27 cellular contexts compared by ENCODE assay signal in genomic region chr20:16215056-16215455, GRCh38.
"Had no signal": no experiment of that assay in that cellular context is flagged by ENCODE, and none has a peak within 500 bp of the region (broad histone marks: within the 10 kb centered on the region; RNA-seq: fewer than 3 reads in every experiment).

No MANE protein-coding gene starts in this region.

- ATAC-seq: activated CD8-positive, alpha-beta memory T cell treated with anti-CD3 and anti-CD28 coated beads, Interleukin-2, amount 10 ng/mL, durations not matched to agents 7 days and 5 days; activated CD8-positive, alpha-beta T cell treated with anti-CD3 and anti-CD28 coated beads, Interleukin-2, amount 10 ng/mL, durations not matched to agents 7 days and 5 days; activated naive CD8-positive, alpha-beta T cell treated with anti-CD3 and anti-CD28 coated beads, Interleukin-2, amount 50 U/mL, for 24 hours; esophagus mucosa; heart left ventricle; left cardiac atrium; natural killer cell treated with Interleukin-12 subunit alpha and Interleukin-12 subunit beta and Interleukin-15 and Interleukin-18, amount 100 ng/mL, for 72 hours; sciatic nerve; stimulated activated effector memory CD8-positive, alpha-beta T cell treated with anti-CD3 and anti-CD28 coated beads, Interleukin-12 subunit alpha, Interleukin-12 subunit beta, amount 100 ng/mL, for 72 hours had no signal

- H3K27ac ChIP-seq: breast epithelium, heart left ventricle, neutrophil, skin epidermis, thoracic aorta had no signal

- H3K36me3 Mint-ChIP-seq: activated CD8-positive, alpha-beta memory T cell treated with anti-CD3 and anti-CD28 coated beads, Interleukin-2, amount 10 ng/mL, durations not matched to agents 7 days and 5 days; activated naive CD4-positive, alpha-beta T cell treated with anti-CD3 and anti-CD28 coated beads, Interleukin-2, amount 50 U/mL, for 24 hours; memory B cell; natural killer cell treated with Interleukin-12 subunit alpha and Interleukin-12 subunit beta and Interleukin-15 and Interleukin-18, amount 100 ng/mL, for 72 hours; stimulated activated effector memory CD8-positive, alpha-beta T cell treated with anti-CD3 and anti-CD28 coated beads, Interleukin-12 subunit alpha, Interleukin-12 subunit beta, amount 100 ng/mL, for 72 hours had no signal

- DNase-seq: activated B cell treated with CpG ODN at 0.5 μM for 24 hours; activated CD4-positive, alpha-beta T cell treated with anti-CD3 and anti-CD28 coated beads, Interleukin-2, amount 50 U/mL, for 1 hour; activated CD8-positive, alpha-beta memory T cell treated with anti-CD3 and anti-CD28 coated beads, Interleukin-2, amount 10 ng/mL, durations not matched to agents 7 days and 5 days; activated CD8-positive, alpha-beta T cell treated with anti-CD3 and anti-CD28 coated beads, Interleukin-2, amount 10 ng/mL, durations not matched to agents 7 days and 5 days; activated naive CD8-positive, alpha-beta T cell treated with anti-CD3 and anti-CD28 coated beads, Interleukin-2, amount 50 U/mL, for 24 hours; activated T-cell treated with anti-CD3 and anti-CD28 coated beads, Interleukin-2, amount 50 U/mL, for 48 hours; central memory CD4-positive, alpha-beta T cell; endodermal cell; foreskin fibroblast; heart left ventricle; hypothalamus; left cardiac atrium; stimulated activated CD4-positive, alpha-beta T cell treated with anti-CD3 and anti-CD28 coated beads, Interleukin-4, amount 100 ng/mL, for 24 hours; T-helper 2 cell; trophoblast cell had no signal

- H3K4me1 ChIP-seq: breast epithelium, heart left ventricle had no signal

- H3K4me3 ChIP-seq: breast epithelium, heart left ventricle, skin epidermis, thoracic aorta had no signal

- H3K4me1 Mint-ChIP-seq: activated CD8-positive, alpha-beta memory T cell treated with anti-CD3 and anti-CD28 coated beads, Interleukin-2, amount 10 ng/mL, durations not matched to agents 7 days and 5 days; activated naive CD4-positive, alpha-beta T cell treated with anti-CD3 and anti-CD28 coated beads, Interleukin-2, amount 50 U/mL, for 24 hours; activated naive CD8-positive, alpha-beta T cell treated with anti-CD3 and anti-CD28 coated beads, Interleukin-2, amount 50 U/mL, for 24 hours; stimulated activated effector memory CD8-positive, alpha-beta T cell treated with anti-CD3 and anti-CD28 coated beads, Interleukin-12 subunit alpha, Interleukin-12 subunit beta, amount 100 ng/mL, for 72 hours had no signal

- H3K9me3 ChIP-seq: breast epithelium, neutrophil, thoracic aorta had no signal

- H3K4me3 Mint-ChIP-seq: activated B cell treated with CpG ODN at 0.5 μM for 24 hours; activated CD8-positive, alpha-beta memory T cell treated with anti-CD3 and anti-CD28 coated beads, Interleukin-2, amount 10 ng/mL, durations not matched to agents 7 days and 5 days; activated CD8-positive, alpha-beta T cell treated with anti-CD3 and anti-CD28 coated beads, Interleukin-2, amount 10 ng/mL, durations not matched to agents 7 days and 5 days; activated naive CD4-positive, alpha-beta T cell treated with anti-CD3 and anti-CD28 coated beads, Interleukin-2, amount 50 U/mL, for 24 hours; activated naive CD8-positive, alpha-beta T cell treated with anti-CD3 and anti-CD28 coated beads, Interleukin-2, amount 50 U/mL, for 24 hours; endodermal cell; memory B cell; natural killer cell treated with Interleukin-12 subunit alpha and Interleukin-12 subunit beta and Interleukin-15 and Interleukin-18, amount 100 ng/mL, for 72 hours; stimulated activated effector memory CD8-positive, alpha-beta T cell treated with anti-CD3 and anti-CD28 coated beads, Interleukin-12 subunit alpha, Interleukin-12 subunit beta, amount 100 ng/mL, for 72 hours; stimulated activated naive CD8-positive, alpha-beta T cell treated with anti-CD3 and anti-CD28 coated beads, Interleukin-15, Interleukin-2, amounts not matched to agents 100 ng/mL and 50 ng/mL, for 24 hours had no signal

- H3K27ac Mint-ChIP-seq: activated B cell treated with CpG ODN at 0.5 μM for 24 hours; activated CD8-positive, alpha-beta memory T cell treated with anti-CD3 and anti-CD28 coated beads, Interleukin-2, amount 10 ng/mL, durations not matched to agents 7 days and 5 days; activated CD8-positive, alpha-beta T cell treated with anti-CD3 and anti-CD28 coated beads, Interleukin-2, amount 10 ng/mL, durations not matched to agents 7 days and 5 days; activated naive CD4-positive, alpha-beta T cell treated with anti-CD3 and anti-CD28 coated beads, Interleukin-2, amount 50 U/mL, for 24 hours; activated naive CD8-positive, alpha-beta T cell treated with anti-CD3 and anti-CD28 coated beads, Interleukin-2, amount 50 U/mL, for 24 hours; activated T-helper 2 cell treated with anti-CD3 and anti-CD28 coated beads, Interferon-gamma antibody, Interleukin-2, Interleukin-4, amounts not matched to agents 10 μg/mL and 5 μg/mL and 100 μg/mL, durations not matched to agents 14 hours and 24 hours and 36 hours; endodermal cell; memory B cell; natural killer cell treated with Interleukin-12 subunit alpha and Interleukin-12 subunit beta and Interleukin-15 and Interleukin-18, amount 100 ng/mL, for 72 hours; stimulated activated effector memory CD8-positive, alpha-beta T cell treated with anti-CD3 and anti-CD28 coated beads, Interleukin-12 subunit alpha, Interleukin-12 subunit beta, amount 100 ng/mL, for 72 hours; stimulated activated naive CD8-positive, alpha-beta T cell treated with anti-CD3 and anti-CD28 coated beads, Interleukin-15, Interleukin-2, amounts not matched to agents 100 ng/mL and 50 ng/mL, for 24 hours had no signal

- H3K36me3 ChIP-seq: breast epithelium, heart left ventricle, neutrophil, thoracic aorta had no signal

- H3K9me3 Mint-ChIP-seq: activated B cell treated with CpG ODN at 0.5 μM for 24 hours; activated naive CD4-positive, alpha-beta T cell treated with anti-CD3 and anti-CD28 coated beads, Interleukin-2, amount 50 U/mL, for 24 hours; activated naive CD8-positive, alpha-beta T cell treated with anti-CD3 and anti-CD28 coated beads, Interleukin-2, amount 50 U/mL, for 24 hours; memory B cell; natural killer cell treated with Interleukin-12 subunit alpha and Interleukin-12 subunit beta and Interleukin-15 and Interleukin-18, amount 100 ng/mL, for 72 hours had no signal

- H3K27me3 Mint-ChIP-seq: activated B cell treated with CpG ODN at 0.5 μM for 24 hours; activated CD8-positive, alpha-beta memory T cell treated with anti-CD3 and anti-CD28 coated beads, Interleukin-2, amount 10 ng/mL, durations not matched to agents 7 days and 5 days; activated naive CD4-positive, alpha-beta T cell treated with anti-CD3 and anti-CD28 coated beads, Interleukin-2, amount 50 U/mL, for 24 hours; activated naive CD8-positive, alpha-beta T cell treated with anti-CD3 and anti-CD28 coated beads, Interleukin-2, amount 50 U/mL, for 24 hours; memory B cell; stimulated activated naive CD8-positive, alpha-beta T cell treated with anti-CD3 and anti-CD28 coated beads, Interleukin-15, Interleukin-2, amounts not matched to agents 100 ng/mL and 50 ng/mL, for 24 hours had no signal
